Comparison of ENCODE assay signal across 8 cellular contexts in the genomic region with DNA sequence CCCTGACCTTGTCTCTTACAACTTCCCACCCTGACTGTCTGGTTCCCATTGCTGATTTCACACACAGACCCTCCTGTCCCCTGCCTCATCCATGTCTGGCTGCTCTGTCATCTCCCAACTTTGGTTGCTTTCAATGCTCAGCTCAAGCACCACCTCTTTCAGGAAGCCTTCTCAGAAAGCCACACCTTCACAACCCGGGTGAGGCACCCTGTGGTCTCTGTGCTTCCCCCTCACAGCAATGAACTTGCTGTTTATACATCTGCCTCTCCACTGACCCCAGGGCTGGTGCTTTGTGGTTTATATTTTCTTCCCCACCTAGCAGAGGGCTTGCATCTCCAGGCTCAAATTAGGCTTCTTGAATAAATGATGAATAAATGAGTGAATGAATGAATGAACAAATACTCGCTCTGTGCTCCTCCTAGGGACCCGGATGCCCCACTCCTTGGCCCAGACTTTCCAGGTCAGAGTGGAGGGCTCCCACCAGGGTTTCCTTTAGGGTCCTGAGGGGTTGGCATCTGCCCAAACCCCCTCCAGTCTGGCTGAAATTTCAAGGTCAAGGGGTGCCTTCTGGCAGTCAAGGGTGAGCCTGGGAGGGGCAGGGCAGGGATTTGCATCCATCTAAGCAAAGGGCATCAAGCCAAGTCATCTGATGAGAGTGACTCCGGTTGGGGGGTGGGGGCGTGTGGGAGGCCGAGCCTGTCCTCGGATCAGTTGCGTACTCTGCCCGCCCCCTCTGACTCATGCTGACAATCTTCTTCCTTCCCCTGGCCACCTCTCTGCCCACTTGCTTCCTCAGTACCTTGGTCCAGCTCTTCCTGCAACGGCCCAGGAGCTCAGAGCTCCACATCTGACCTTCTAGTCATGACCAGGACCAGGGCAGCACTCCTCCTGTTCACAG. TPM values are rescaled to one million over a fixed set of nuclear protein-coding genes. Genes with fewer than 3 reads are reported as not detected.
A peak's percentile ranks its signal among the peaks of the same experiment; 100 is the strongest.
DNase-seq lines count a peak whose midpoint lies in the region; ATAC-seq and TF ChIP-seq lines count a peak whose summit lies in the region.
"Had no signal": no experiment of that assay in that cellular context is flagged by ENCODE, and none has a peak within 500 bp of the region (broad histone marks: within the 10 kb centered on the region; RNA-seq: fewer than 3 reads in every experiment).

Gene ITGAX (plus strand): TSS at position 783 of the 898 bp plus-strand sequence. CDS start 79 bp downstream, at position 862.

- H3K27me3 ChIP-seq in transverse colon: no peaks in the 10 kb centered on the region

- H3K27ac Mint-ChIP-seq in T-cell: peak within 1 kb of the TSS; percentile 91 to 94
- H3K27ac Mint-ChIP-seq: brain had no signal

- intact Hi-C loops in mucosa of descending colon (cut with DNase I, micrococcal nuclease): no loop called here
- intact Hi-C loops in transverse colon (cut with DNase I; ENCODE audit: low total_unique reads): no loop called here

- TF ChIP-seq POLR2A in GM19193 (IDR thresholded peaks at IDR 0.05; ENCODE audit: extremely low read depth, insufficient read depth, insufficient read length) (peak; percentile 52), transverse colon (IDR thresholded peaks at IDR 0.05) (no peak)

- no peaks in the 10 kb centered on the region for H3K36me3 Mint-ChIP-seq in T-cell
- H3K36me3 Mint-ChIP-seq: brain had no signal

- peak; percentile 65 for ATAC-seq in HG03108 (IDR thresholded peaks at IDR 0.05; ENCODE audit: unreplicated experiment)
- ATAC-seq in T-cell (replicated peaks in 1 of 4): peak; percentile 68 to 90 (median 82)
- ATAC-seq in mucosa of descending colon: peak; percentile 62

- peaks cover under 1 to 13% of the 10 kb centered on the region in 2 donors for H3K27me3 Mint-ChIP-seq in T-cell

- H3K4me3 ChIP-seq in choroid plexus epithelial cell (ENCODE audit: low read depth, low read length) (no peak within 1 kb of the TSS), mucosa of descending colon (no peak within 1 kb of the TSS), transverse colon (peak within 1 kb of the TSS in 1 of 4 donors; percentile 4)

- CTCF ChIA-PET in T-cell (lab: Charles Lee): no interaction called here

- peak within 1 kb of the TSS in 2 of 3 donors; percentile 31 to 61 for H3K4me3 Mint-ChIP-seq in T-cell
- H3K4me3 Mint-ChIP-seq: brain had no signal

- 30 to 36% methylated on average over 2 to 10 of the region's 10 CpGs for WGBS in transverse colon (ENCODE audit: low coverage in 1 of 2), 2 donors

- in situ Hi-C loops in transverse colon (cut with MboI; ENCODE audit: low pct_ligation_motif_present in 1 of 4, low pct_unique_long_range_greater_than_20kb in 1 of 4, low sequenced_read_pairs in 3 of 4): no loop called here

- H3K36me3 ChIP-seq in mucosa of descending colon (ENCODE audit: low read depth): no peaks in the 10 kb centered on the region
- H3K36me3 ChIP-seq in transverse colon: no peaks in the 10 kb centered on the region

- DNase-seq in T-cell (peak in 30 of 34 experiments; percentile 11 to 70 (median 48)), choroid plexus epithelial cell (ENCODE audit: low read depth) (peak; percentile 42), mucosa of descending colon (peak; percentile 43 to 80 (median 49)), transverse colon (peak; percentile 52), NCI-H1048 (lab: John Stamatoyannopoulos, UW) (no peak)

- H3K4me1 ChIP-seq in mucosa of descending colon (ENCODE audit: low read depth): no peaks in the 10 kb centered on the region
- H3K4me1 ChIP-seq in transverse colon: no peaks in the 10 kb centered on the region

- peak within 1 kb of the TSS in 1 of 4 donors; percentile 55 for H3K27ac ChIP-seq in transverse colon

- H3K4me1 Mint-ChIP-seq in T-cell: peaks cover 29 to 48% (median 35%) of the 10 kb centered on the region in 3 donors
- H3K4me1 Mint-ChIP-seq: brain had no signal

- no peaks in the 10 kb centered on the region for H3K9me3 Mint-ChIP-seq in T-cell

- TF ChIP-seq CTCF in choroid plexus epithelial cell (conservative IDR thresholded peaks at IDR 0.05; ENCODE audit: low read depth, low read length) (no peak), mucosa of descending colon (IDR thresholded peaks at IDR 0.05) (no peak), transverse colon (IDR thresholded peaks at IDR 0.05) (no peak)

- TF ChIP-seq EP300 in transverse colon (IDR thresholded peaks at IDR 0.05; ENCODE audit: low read depth): no peak

- POLR2A ChIA-PET in T-cell (lab: Charles Lee): no interaction called here

- H3K9me3 ChIP-seq in mucosa of descending colon (no peaks in the 10 kb centered on the region), transverse colon (no peaks in the 10 kb centered on the region)

RNA-seq across cellular contexts. Expression of gene ITGAX, which starts in this region (rescaled TPM):
- 1 to 10 TPM; 1.4 to 4.3 (median 3.9) TPM for total RNA-seq in T-cell
- total RNA-seq in mucosa of descending colon: 1 to 10 TPM; 2.9 to 8.6 (median 3.5) TPM
- 1 to 10 TPM in 3 of 4 donors, not detected in 1; 1.2 to 3.8 (median 3.7) TPM for total RNA-seq in transverse colon
